8 cellular contexts compared by ENCODE assay signal in the genomic region with DNA sequence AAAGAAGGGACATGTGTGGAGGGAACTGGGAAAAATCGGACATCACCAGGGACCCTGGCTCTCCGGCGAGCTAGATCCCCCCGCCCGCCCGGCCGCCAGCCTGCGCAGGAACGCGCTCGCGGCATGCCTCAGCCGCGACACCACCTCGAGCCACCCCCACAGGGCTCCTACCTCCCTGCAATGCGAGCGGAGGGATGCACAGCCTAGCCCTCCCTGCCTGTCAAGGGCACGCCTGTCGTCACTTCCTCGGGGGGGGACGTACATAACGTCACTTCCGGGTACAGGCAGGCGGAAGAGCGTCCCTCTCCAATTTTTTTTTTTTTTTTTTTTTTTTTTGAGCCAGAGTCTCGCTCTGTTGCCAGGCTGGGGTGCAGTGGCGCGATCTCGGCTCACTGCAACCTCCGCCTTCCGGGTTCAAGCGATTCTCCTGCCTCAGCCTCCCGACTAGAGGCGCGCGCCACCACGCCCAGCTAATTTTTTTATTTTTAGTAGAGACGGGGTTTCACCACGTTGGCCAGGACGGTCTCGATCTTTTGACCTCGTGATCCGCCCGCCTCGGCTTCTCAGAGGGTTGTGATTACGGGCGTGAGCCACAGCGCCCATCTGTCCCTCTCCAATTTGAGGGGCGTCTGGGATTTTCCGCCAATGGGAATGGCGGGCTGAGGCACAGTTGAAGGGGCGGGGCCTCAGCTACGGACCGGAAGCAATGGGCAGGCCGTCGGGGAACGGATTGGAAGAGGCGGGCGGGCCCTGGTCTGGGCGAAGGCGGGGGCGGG. TPM values are rescaled to one million over a fixed set of nuclear protein-coding genes. Genes with fewer than 3 reads are reported as not detected.
A peak's percentile ranks its signal among the peaks of the same experiment; 100 is the strongest.
DNase-seq lines count a peak whose midpoint lies in the region; ATAC-seq and TF ChIP-seq lines count a peak whose summit lies in the region.

Gene TXN2, minus strand, starts transcription at position 248 of the 776 bp plus-strand sequence. CDS start 803 bp downstream, outside the sequence.

- no peaks in the 10 kb centered on the region for H4K20me1 ChIP-seq in osteoblast (ENCODE audit: insufficient read depth, low read length)

- H3K79me2 ChIP-seq in osteoblast (ENCODE audit: insufficient read depth, low read length), result peaks cover 27% of the 10 kb centered on the region

- H3K9me3 Mint-ChIP-seq in activated naive CD8-positive, alpha-beta T cell (ENCODE audit: low read depth), result no peaks in the 10 kb centered on the region

- ATAC-seq in HG02610 (IDR thresholded peaks at IDR 0.05; ENCODE audit: unreplicated experiment), result peak; percentile 77
- ATAC-seq in thoracic aorta (ENCODE audit: insufficient number of reproducible peaks, low FRiP score, low read depth), result peak; percentile 89

- peak within 1 kb of the TSS; percentile 75 for H3K4me3 ChIP-seq in GM06990 (replicated peaks; ENCODE audit: low read depth, low read length)
- peak within 1 kb of the TSS; percentile 77 for H3K4me3 ChIP-seq in osteoblast (ENCODE audit: insufficient read depth, low read length)
- peak within 1 kb of the TSS; percentile 91 for H3K4me3 ChIP-seq in thoracic aorta

- H3K4me3 Mint-ChIP-seq in activated naive CD8-positive, alpha-beta T cell, result peak within 1 kb of the TSS; percentile 100

- peak; percentile 91 for DNase-seq in GM06990 (ENCODE audit: extremely low read depth, insufficient read length)
- DNase-seq in NCI-H1105 (lab: John Stamatoyannopoulos, UW), result peak; percentile 88
- DNase-seq in SKM-1 treated with dmso at 0.1 percent for 144 hours (lab: John Stamatoyannopoulos, UW; ENCODE audit: unreplicated experiment), result peak; percentile 97
- DNase-seq in glomerular endothelial cell (ENCODE audit: extremely low read depth, low read depth, low spot score), result no peak
- DNase-seq in osteoblast (ENCODE audit: insufficient read length, low spot score, missing footprints), result peak; percentile 97
- peak; percentile 93 for DNase-seq in thoracic aorta (ENCODE audit: low spot score)

- H3K4me1 ChIP-seq in osteoblast (ENCODE audit: insufficient read depth, low read length) (peaks cover 9% of the 10 kb centered on the region), thoracic aorta (ENCODE audit: control insufficient read depth in 1 of 2, low read depth in 2 of 2) (peaks cover 8 to 20% of the 10 kb centered on the region in 2 donors)

- H3K4me2 ChIP-seq in osteoblast (ENCODE audit: insufficient read depth, low read length), result peak within 1 kb of the TSS; percentile 90

- H2AFZ ChIP-seq in osteoblast (ENCODE audit: low read length), result peak within 1 kb of the TSS; percentile 83

- H3K27me3 Mint-ChIP-seq in activated naive CD8-positive, alpha-beta T cell, result no peaks in the 10 kb centered on the region

- peak within 1 kb of the TSS; percentile 98 for H3K27ac Mint-ChIP-seq in activated naive CD8-positive, alpha-beta T cell

- H3K4me1 Mint-ChIP-seq in activated naive CD8-positive, alpha-beta T cell (ENCODE audit: low read depth), result peaks cover 21% of the 10 kb centered on the region

- TF ChIP-seq CTCF in GM06990 (IDR thresholded peaks at IDR 0.05; ENCODE audit: insufficient read depth, low read length, poor library complexity, severe bottlenecking), result no peak
- no peak for TF ChIP-seq CTCF in osteoblast (IDR thresholded peaks at IDR 0.05; ENCODE audit: extremely low read depth, low read depth, low read length)
- no peak for TF ChIP-seq CTCF in thoracic aorta (IDR thresholded peaks at IDR 0.05)

- H3K36me3 Mint-ChIP-seq in activated naive CD8-positive, alpha-beta T cell, result peaks cover 7% of the 10 kb centered on the region

- H3K9me3 ChIP-seq in osteoblast (ENCODE audit: low read depth, low read length), result no peaks in the 10 kb centered on the region
- H3K9me3 ChIP-seq in thoracic aorta, result no peaks in the 10 kb centered on the region

- H3K27me3 ChIP-seq in GM06990 (replicated peaks; ENCODE audit: control insufficient read depth, insufficient read depth, low read length), result no peaks in the 10 kb centered on the region
- H3K27me3 ChIP-seq in osteoblast (ENCODE audit: insufficient read depth, low read length), result no peaks in the 10 kb centered on the region
- H3K27me3 ChIP-seq in thoracic aorta (replicated peaks; ENCODE audit: insufficient read depth), result no peaks in the 10 kb centered on the region

- H3K27ac ChIP-seq in osteoblast (ENCODE audit: low read depth, low read length) (peak within 1 kb of the TSS; percentile 78), thoracic aorta (peak within 1 kb of the TSS; percentile 96 to 98)

- H3K36me3 ChIP-seq in GM06990 (ENCODE audit: control insufficient read depth, insufficient read depth, low read length), result peaks cover 10% of the 10 kb centered on the region
- H3K36me3 ChIP-seq in osteoblast (ENCODE audit: insufficient read depth, low read length), result peaks cover 34% of the 10 kb centered on the region
- peaks cover 11% of the 10 kb centered on the region for H3K36me3 ChIP-seq in thoracic aorta

RNA-seq across cellular contexts. Expression of gene TXN2, which starts in this region (rescaled TPM):
- total RNA-seq in glomerular endothelial cell (63.5 and 68.7 TPM in 2 replicates), osteoblast (17.4 and 18.6 TPM in 2 replicates), thoracic aorta (10 to 100 TPM; 26.7 to 31.4 TPM)
